8 cellular contexts compared by ENCODE assay signal in genomic region chr17:3048727-3049471, GRCh38. TPM values are rescaled to one million over a fixed set of nuclear protein-coding genes. Genes with fewer than 3 reads are reported as not detected.
DNase-seq lines count a peak whose midpoint lies in the region; ATAC-seq and TF ChIP-seq lines count a peak whose summit lies in the region.

No MANE protein-coding gene starts in this region.

- H3K27ac ChIP-seq in Panc1 (ENCODE audit: low read length) (peak overlapping the region; percentile 77), fibroblast of lung (ENCODE audit: insufficient read depth, low read length) (peak overlapping the region; percentile 57)

- intact Hi-C loops in Panc1 (cut with micrococcal nuclease; ENCODE audit: unreplicated experiment), result loop anchor here (5.0 kb wide), 1 partner anchor 598 kb away; no protein-coding TSS in a partner anchor

- no TSS peak for BruUV-seq in Panc1 (replicated peaks; lab: Mats Ljungman, UMichigan)

- H3K27ac Mint-ChIP-seq in naive B cell, result peak overlapping the region; percentile 22 to 84 (median 66)
- peak overlapping the region; percentile 81 for H3K27ac Mint-ChIP-seq in stimulated activated effector memory CD8-positive, alpha-beta T cell treated with anti-CD3 and anti-CD28 coated beads, Interleukin-12 subunit alpha, Interleukin-12 subunit beta, amount 100 ng/mL, for 72 hours

- H3K27me3 Mint-ChIP-seq in naive B cell, result peaks cover 0 to 7% (median 6%) of the 10 kb centered on the region in 3 donors

- H3K4me3 ChIP-seq in Panc1 (ENCODE audit: low read depth in 2 of 2, low read length in 2 of 2) (peak overlapping the region; percentile 62 to 76), fibroblast of lung (replicated peaks in 1 of 4; ENCODE audit: control extremely low read depth in 1 of 4, insufficient read depth in 1 of 4, low read depth in 3 of 4, low read length in 4 of 4) (peak overlapping the region; percentile 69 to 83 (median 75))

- H3K9me3 ChIP-seq in Panc1 (ENCODE audit: control insufficient read depth, insufficient read depth, low read depth, low read length) (no peaks in the 10 kb centered on the region), fibroblast of lung (ENCODE audit: control insufficient read depth, insufficient read depth, low read depth, low read length) (no peaks in the 10 kb centered on the region)

- in situ Hi-C loops in KBM-7 (cut with MboI; ENCODE audit: low pct_unique_long_range_greater_than_20kb, low sequenced_read_pairs), result loop anchor here (25.0 kb wide), 1 partner anchor 613 kb away; the partner anchor contains the start of genes EMC6 and TAX1BP3
- in situ Hi-C loops in Panc1 (cut with HindIII; ENCODE audit: low pct_unique_long_range_greater_than_20kb, low sequenced_read_pairs), result no loop called here

- H3K4me2 ChIP-seq in fibroblast of lung (ENCODE audit: extremely low read depth, insufficient read depth, low read length), result peak overlapping the region; percentile 84

- peaks cover 3% of the 10 kb centered on the region; the same call in 1 of the 2 replicates for H3K4me1 ChIP-seq in Panc1 (ENCODE audit: control insufficient read depth, insufficient read depth, low read length)
- H3K4me1 ChIP-seq in fibroblast of lung (ENCODE audit: control insufficient read depth, extremely low read depth, insufficient read depth, low read length), result no peaks in the 10 kb centered on the region

- TF ChIP-seq CTCF in Panc1 (IDR thresholded peaks at IDR 0.05), result peak; percentile 92
- peak; percentile 56 to 57 for TF ChIP-seq CTCF in fibroblast of lung (conservative IDR thresholded peaks at IDR 0.05 in 1 of 2, IDR thresholded peaks at IDR 0.05 in 1 of 2; ENCODE audit: low read depth in 1 of 2, low read length in 2 of 2)

- H3K9ac ChIP-seq in fibroblast of lung (ENCODE audit: insufficient read depth, low read length), result peak overlapping the region; percentile 36

- H3K4me3 Mint-ChIP-seq in naive B cell, result peak overlapping the region; percentile 87 to 96 (median 93)
- peak overlapping the region; percentile 87 for H3K4me3 Mint-ChIP-seq in stimulated activated effector memory CD8-positive, alpha-beta T cell treated with anti-CD3 and anti-CD28 coated beads, Interleukin-12 subunit alpha, Interleukin-12 subunit beta, amount 100 ng/mL, for 72 hours

- ATAC-seq in GM21619 (IDR thresholded peaks at IDR 0.05; ENCODE audit: unreplicated experiment) (peak; percentile 96), Panc1 (peak; percentile 100), naive B cell (ENCODE audit: low read depth in 2 of 2) (peak; percentile 96)
- peak; percentile 99 for ATAC-seq in stimulated activated effector memory CD8-positive, alpha-beta T cell treated with anti-CD3 and anti-CD28 coated beads, Interleukin-12 subunit alpha, Interleukin-12 subunit beta, amount 100 ng/mL, for 72 hours

- H4K20me1 ChIP-seq in fibroblast of lung (ENCODE audit: control insufficient read depth, extremely low read depth, insufficient read depth, low read length), result no peaks in the 10 kb centered on the region

- H3K4me1 Mint-ChIP-seq in naive B cell, result peaks cover 0 to 17% (median 5%) of the 10 kb centered on the region in 3 donors
- peaks cover 10% of the 10 kb centered on the region for H3K4me1 Mint-ChIP-seq in stimulated activated effector memory CD8-positive, alpha-beta T cell treated with anti-CD3 and anti-CD28 coated beads, Interleukin-12 subunit alpha, Interleukin-12 subunit beta, amount 100 ng/mL, for 72 hours

- CTCF ChIA-PET in Panc1 (lab: Charles Lee), result interaction anchor here (0.6 to 1.5 kb wide), 4 partner anchors 36 to 598 kb away, joined by 3 to 5 read pairs (median 4); no protein-coding TSS in a partner anchor

- H2AFZ ChIP-seq in fibroblast of lung (ENCODE audit: low read length), result peak overlapping the region; percentile 95

- DNase-seq in DMS153 (lab: John Stamatoyannopoulos, UW) (peak; percentile 88), KBM-7 (peak; percentile 98), Panc1 (ENCODE audit: low read depth, low spot score) (peak; percentile 93), activated T-helper 1 cell treated with Interleukin-2 at 50 U/mL for 16 hours (ENCODE audit: low read depth) (peak; percentile 85), fibroblast of lung (ENCODE audit: low read depth in 2 of 2) (peak; percentile 97 to 98), naive B cell (peak; percentile 87)
- peak; percentile 79 to 93 for DNase-seq in stimulated activated effector memory CD8-positive, alpha-beta T cell treated with anti-CD3 and anti-CD28 coated beads, Interleukin-12 subunit alpha, Interleukin-12 subunit beta, amount 100 ng/mL, for 72 hours (ENCODE audit: low spot score in 2 of 2)

- peaks cover 5 to 18% (median 8%) of the 10 kb centered on the region in 7 donors for H3K9me3 Mint-ChIP-seq in naive B cell
- peaks cover 3% of the 10 kb centered on the region for H3K9me3 Mint-ChIP-seq in stimulated activated effector memory CD8-positive, alpha-beta T cell treated with anti-CD3 and anti-CD28 coated beads, Interleukin-12 subunit alpha, Interleukin-12 subunit beta, amount 100 ng/mL, for 72 hours

- H3K36me3 ChIP-seq in Panc1 (ENCODE audit: control insufficient read depth, insufficient read depth, low read length) (no peaks in the 10 kb centered on the region), fibroblast of lung (ENCODE audit: control insufficient read depth, insufficient read depth, low read length) (no peaks in the 10 kb centered on the region)

- no peaks in the 10 kb centered on the region for H3K79me2 ChIP-seq in fibroblast of lung (ENCODE audit: control insufficient read depth, insufficient read depth, low read length)

- H3K36me3 Mint-ChIP-seq in naive B cell, result peaks cover 0 to 8% of the 10 kb centered on the region in 2 donors
- no peaks in the 10 kb centered on the region for H3K36me3 Mint-ChIP-seq in stimulated activated effector memory CD8-positive, alpha-beta T cell treated with anti-CD3 and anti-CD28 coated beads, Interleukin-12 subunit alpha, Interleukin-12 subunit beta, amount 100 ng/mL, for 72 hours

- H3K27me3 ChIP-seq in Panc1 (ENCODE audit: control insufficient read depth, insufficient read depth, low read length), result no peaks in the 10 kb centered on the region
- H3K27me3 ChIP-seq in fibroblast of lung (ENCODE audit: control insufficient read depth, insufficient read depth, low read length), result no peaks in the 10 kb centered on the region

- POLR2A ChIA-PET in Panc1 (lab: Charles Lee), result interaction anchor here (0.6 kb wide), 1 partner anchor 41 kb away, joined by 3 read pairs; no protein-coding TSS in a partner anchor

RNA-seq across cellular contexts. Expression of gene OR1D5, which starts 14.5 kb away (rescaled TPM):
- not detected for total RNA-seq in Panc1 (2021; ENCODE audit: unreplicated experiment)
- not detected for polyA plus RNA-seq in Panc1 (2012; ENCODE audit: insufficient read length)
- total RNA-seq in fibroblast of lung, result not detected in 2 replicates
- polyA plus RNA-seq in fibroblast of lung, result not detected in 2 replicates
- not detected in 2 replicates for polyA plus RNA-seq in fibroblast of lung (2012)
- polyA minus RNA-seq in fibroblast of lung (ENCODE audit: low replicate concordance), result not detected in 2 replicates
- polyA plus RNA-seq in naive B cell (ENCODE audit: low read depth in 6 of 6), result not detected

RNA-seq across cellular contexts. Expression of gene OR1D2, which starts 55.3 kb away (rescaled TPM):
- total RNA-seq in Panc1 (2021; ENCODE audit: unreplicated experiment) (not detected), fibroblast of lung (not detected in 2 replicates)
- not detected for polyA plus RNA-seq in Panc1 (2012; ENCODE audit: insufficient read length)
- polyA plus RNA-seq in fibroblast of lung (not detected in 2 replicates), naive B cell (ENCODE audit: low read depth in 6 of 6) (not detected)
- not detected in 2 replicates for polyA plus RNA-seq in fibroblast of lung (2012)
- not detected in 2 replicates for polyA minus RNA-seq in fibroblast of lung (ENCODE audit: low replicate concordance)

Comparison
In these comparisons a context has a peak if more than half of its experiments do, and no peak if none do; other contexts are left out.
1. Peak in every context shown above with its lines: DNase-seq, ATAC-seq, H3K4me3 ChIP-seq and H3K27ac ChIP-seq.